ENCODE assay signal across 1 cellular context in the genomic region with DNA sequence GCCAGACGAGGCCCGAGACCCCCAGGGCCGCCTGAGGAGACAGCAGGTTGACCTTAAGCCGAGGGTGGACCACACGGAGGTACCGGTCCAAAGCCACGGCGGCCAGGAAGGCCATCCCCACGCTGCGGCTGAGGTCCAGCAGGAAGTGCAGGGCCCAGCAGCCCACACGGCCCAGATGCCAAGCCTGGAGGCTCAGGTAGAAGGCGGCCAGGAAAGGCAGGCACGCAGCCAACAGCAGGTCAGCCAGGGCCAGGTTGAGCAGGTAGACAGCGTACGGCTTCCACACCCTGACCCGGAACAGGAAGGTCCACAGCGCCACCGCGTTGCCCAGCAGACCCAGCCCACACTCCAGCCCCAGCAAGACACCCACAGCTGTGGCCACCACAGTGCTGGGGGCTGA.
TF ChIP-seq lines count a peak whose summit lies in the region.

No MANE protein-coding gene starts in this region.

TF ChIP-seq in HepG2, 621 proteins besides CTCF, POLR2A, EP300 and RAD21:
- TF ChIP-seq, protein P1, sequence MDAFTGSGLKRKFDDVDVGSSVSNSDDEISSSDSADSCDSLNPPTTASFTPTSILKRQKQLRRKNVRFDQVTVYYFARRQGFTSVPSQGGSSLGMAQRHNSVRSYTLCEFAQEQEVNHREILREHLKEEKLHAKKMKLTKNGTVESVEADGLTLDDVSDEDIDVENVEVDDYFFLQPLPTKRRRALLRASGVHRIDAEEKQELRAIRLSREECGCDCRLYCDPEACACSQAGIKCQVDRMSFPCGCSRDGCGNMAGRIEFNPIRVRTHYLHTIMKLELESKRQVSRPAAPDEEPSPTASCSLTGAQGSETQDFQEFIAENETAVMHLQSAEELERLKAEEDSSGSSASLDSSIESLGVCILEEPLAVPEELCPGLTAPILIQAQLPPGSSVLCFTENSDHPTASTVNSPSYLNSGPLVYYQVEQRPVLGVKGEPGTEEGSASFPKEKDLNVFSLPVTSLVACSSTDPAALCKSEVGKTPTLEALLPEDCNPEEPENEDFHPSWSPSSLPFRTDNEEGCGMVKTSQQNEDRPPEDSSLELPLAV (CRISPR knock-in tag; conservative IDR thresholded peaks at IDR 0.05; ENCODE audit: low read depth): no peak
- no peak for TF ChIP-seq ZBTB34 (CRISPR knock-in tag; IDR thresholded peaks at IDR 0.05)
- TF ChIP-seq KDM3A (CRISPR knock-in tag; IDR thresholded peaks at IDR 0.05; ENCODE audit: low read depth): no peak
- TF ChIP-seq GABPA (IDR thresholded peaks at IDR 0.05; ENCODE audit: low read depth, low read length): peak; percentile 29; the same call in 1 of the 2 replicates
- TF ChIP-seq GABPA (CRISPR knock-in tag; IDR thresholded peaks at IDR 0.05; ENCODE audit: low read depth): no peak
- no peak for TF ChIP-seq RBFOX2 (IDR thresholded peaks at IDR 0.05; ENCODE audit: low read depth, low read length)
- TF ChIP-seq, protein P2, sequence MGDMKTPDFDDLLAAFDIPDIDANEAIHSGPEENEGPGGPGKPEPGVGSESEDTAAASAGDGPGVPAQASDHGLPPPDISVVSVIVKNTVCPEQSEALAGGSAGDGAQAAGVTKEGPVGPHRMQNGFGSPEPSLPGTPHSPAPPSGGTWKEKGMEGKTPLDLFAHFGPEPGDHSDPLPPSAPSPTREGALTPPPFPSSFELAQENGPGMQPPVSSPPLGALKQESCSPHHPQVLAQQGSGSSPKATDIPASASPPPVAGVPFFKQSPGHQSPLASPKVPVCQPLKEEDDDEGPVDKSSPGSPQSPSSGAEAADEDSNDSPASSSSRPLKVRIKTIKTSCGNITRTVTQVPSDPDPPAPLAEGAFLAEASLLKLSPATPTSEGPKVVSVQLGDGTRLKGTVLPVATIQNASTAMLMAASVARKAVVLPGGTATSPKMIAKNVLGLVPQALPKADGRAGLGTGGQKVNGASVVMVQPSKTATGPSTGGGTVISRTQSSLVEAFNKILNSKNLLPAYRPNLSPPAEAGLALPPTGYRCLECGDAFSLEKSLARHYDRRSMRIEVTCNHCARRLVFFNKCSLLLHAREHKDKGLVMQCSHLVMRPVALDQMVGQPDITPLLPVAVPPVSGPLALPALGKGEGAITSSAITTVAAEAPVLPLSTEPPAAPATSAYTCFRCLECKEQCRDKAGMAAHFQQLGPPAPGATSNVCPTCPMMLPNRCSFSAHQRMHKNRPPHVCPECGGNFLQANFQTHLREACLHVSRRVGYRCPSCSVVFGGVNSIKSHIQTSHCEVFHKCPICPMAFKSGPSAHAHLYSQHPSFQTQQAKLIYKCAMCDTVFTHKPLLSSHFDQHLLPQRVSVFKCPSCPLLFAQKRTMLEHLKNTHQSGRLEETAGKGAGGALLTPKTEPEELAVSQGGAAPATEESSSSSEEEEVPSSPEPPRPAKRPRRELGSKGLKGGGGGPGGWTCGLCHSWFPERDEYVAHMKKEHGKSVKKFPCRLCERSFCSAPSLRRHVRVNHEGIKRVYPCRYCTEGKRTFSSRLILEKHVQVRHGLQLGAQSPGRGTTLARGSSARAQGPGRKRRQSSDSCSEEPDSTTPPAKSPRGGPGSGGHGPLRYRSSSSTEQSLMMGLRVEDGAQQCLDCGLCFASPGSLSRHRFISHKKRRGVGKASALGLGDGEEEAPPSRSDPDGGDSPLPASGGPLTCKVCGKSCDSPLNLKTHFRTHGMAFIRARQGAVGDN (CRISPR knock-in tag; IDR thresholded peaks at IDR 0.05): peak; percentile 9; the same call in 1 of the 2 replicates
- TF ChIP-seq FOXO1 (CRISPR knock-in tag; IDR thresholded peaks at IDR 0.05): no peak
- TF ChIP-seq ZNF768 (CRISPR knock-in tag; IDR thresholded peaks at IDR 0.05): peak; percentile 30; the same call in 1 of the 2 replicates
